12 cellular contexts compared by ENCODE assay signal in genomic region chr1:212833211-212834207, GRCh38. TPM values are rescaled to one million over a fixed set of nuclear protein-coding genes. Genes with fewer than 3 reads are reported as not detected.
DNase-seq lines count a peak whose midpoint lies in the region; ATAC-seq and TF ChIP-seq lines count a peak whose summit lies in the region.
"Not testable (repeated sequence)": the region's sequence is repeated elsewhere in the genome, so short reads cannot be mapped to it uniquely, and the experiment has no call there.
"Had no signal": no experiment of that assay in that cellular context is flagged by ENCODE, and none has a peak within 500 bp of the region (broad histone marks: within the 10 kb centered on the region; RNA-seq: fewer than 3 reads in every experiment).

No MANE protein-coding gene starts in this region.

- not testable (repeated sequence) for H3K4me3 Mint-ChIP-seq in activated CD4-positive, alpha-beta memory T cell treated with anti-CD3 and anti-CD28 coated beads for 36 hours; stimulated activated effector memory CD8-positive, alpha-beta T cell treated with anti-CD3 and anti-CD28 coated beads, Interleukin-12 subunit alpha, Interleukin-12 subunit beta, amount 100 ng/mL, for 72 hours

- H3K4me2 ChIP-seq in DND-41 (ENCODE audit: insufficient read depth, low read length), result not testable (repeated sequence)

- H4K20me1 ChIP-seq in DND-41 (ENCODE audit: insufficient read depth, low read length), result not testable (repeated sequence)

- POLR2A ChIA-PET in activated CD4-positive, alpha-beta memory T cell treated with anti-CD3 and anti-CD28 coated beads for 36 hours (lab: Charles Lee), result interaction anchor here (0.6 to 1.6 kb wide), 2 partner anchors 24 to 107 kb away, joined by 3 to 4 read pairs; partner anchors contain the start of gene FLVCR1

- H3K27me3 Mint-ChIP-seq in activated CD4-positive, alpha-beta memory T cell treated with anti-CD3 and anti-CD28 coated beads for 36 hours, result not testable (repeated sequence)

- not testable (repeated sequence) for H3K36me3 ChIP-seq in DND-41 (ENCODE audit: insufficient read depth, low read length)

- not testable (repeated sequence) for H2AFZ ChIP-seq in DND-41 (ENCODE audit: low read depth, low read length)

- CTCF ChIA-PET in activated CD4-positive, alpha-beta memory T cell treated with anti-CD3 and anti-CD28 coated beads for 36 hours (lab: Charles Lee), result interaction anchor here (0.6 kb wide), 1 partner anchor 163 kb away, joined by 3 read pairs; no protein-coding TSS in a partner anchor

- TF ChIP-seq CTCF in DND-41 (IDR thresholded peaks at IDR 0.05; ENCODE audit: borderline replicate concordance, extremely low read depth, low read length, poor library complexity, severe bottlenecking), result not testable (repeated sequence)

- H3K27ac ChIP-seq in DND-41 (ENCODE audit: low read length), result not testable (repeated sequence)

- H3K4me1 ChIP-seq in DND-41 (ENCODE audit: insufficient read depth, low read length), result not testable (repeated sequence)

- H3K9me3 ChIP-seq in DND-41 (ENCODE audit: insufficient read depth, low read length, severe bottlenecking), result not testable (repeated sequence)

- not testable (repeated sequence) for H3K4me3 ChIP-seq in DND-41 (ENCODE audit: low read depth in 1 of 2, low read length in 2 of 2)

- H3K79me2 ChIP-seq in DND-41 (ENCODE audit: insufficient read depth, low read length), result not testable (repeated sequence)

- H3K27me3 ChIP-seq in DND-41 (ENCODE audit: insufficient read depth, low read length, poor library complexity), result not testable (repeated sequence)

- H3K36me3 Mint-ChIP-seq in activated CD4-positive, alpha-beta memory T cell treated with anti-CD3 and anti-CD28 coated beads for 36 hours; stimulated activated effector memory CD8-positive, alpha-beta T cell treated with anti-CD3 and anti-CD28 coated beads, Interleukin-12 subunit alpha, Interleukin-12 subunit beta, amount 100 ng/mL, for 72 hours: not testable (repeated sequence)

- intact Hi-C loops in activated CD4-positive, alpha-beta memory T cell treated with anti-CD3 and anti-CD28 coated beads for 36 hours (cut with micrococcal nuclease); left colon (cut with DNase I, micrococcal nuclease): not testable (repeated sequence)

- H3K9me3 Mint-ChIP-seq in activated CD4-positive, alpha-beta memory T cell treated with anti-CD3 and anti-CD28 coated beads for 36 hours; stimulated activated effector memory CD8-positive, alpha-beta T cell treated with anti-CD3 and anti-CD28 coated beads, Interleukin-12 subunit alpha, Interleukin-12 subunit beta, amount 100 ng/mL, for 72 hours: not testable (repeated sequence)

- not testable (repeated sequence) for DNase-seq in DND-41; stimulated activated effector memory CD8-positive, alpha-beta T cell treated with anti-CD3 and anti-CD28 coated beads, Interleukin-12 subunit alpha, Interleukin-12 subunit beta, amount 100 ng/mL, for 72 hours (ENCODE audit: low spot score in 2 of 2)
- peak; percentile 50 for DNase-seq in activated CD4-positive, alpha-beta memory T cell treated with anti-CD3 and anti-CD28 coated beads for 36 hours
- peak; percentile 68 to 75 for DNase-seq in left colon

- H3K27ac Mint-ChIP-seq in activated CD4-positive, alpha-beta memory T cell treated with anti-CD3 and anti-CD28 coated beads for 36 hours; stimulated activated effector memory CD8-positive, alpha-beta T cell treated with anti-CD3 and anti-CD28 coated beads, Interleukin-12 subunit alpha, Interleukin-12 subunit beta, amount 100 ng/mL, for 72 hours: not testable (repeated sequence)

- ATAC-seq in DND-41 (ENCODE audit: insufficient read depth, low read depth) (0 out of 3 replicates have a peak, but pooled peaks have one; percentile 40), GM18907 (IDR thresholded peaks at IDR 0.05; ENCODE audit: unreplicated experiment) (peak; percentile 94), GM21423 (IDR thresholded peaks at IDR 0.05; ENCODE audit: unreplicated experiment) (peak; percentile 91), HG02870 (IDR thresholded peaks at IDR 0.05; ENCODE audit: unreplicated experiment) (peak; percentile 70), HG03432 (IDR thresholded peaks at IDR 0.05; ENCODE audit: unreplicated experiment) (peak; percentile 86), left colon (peak; percentile 88)
- peak; percentile 21 for ATAC-seq in stimulated activated effector memory CD8-positive, alpha-beta T cell treated with anti-CD3 and anti-CD28 coated beads, Interleukin-12 subunit alpha, Interleukin-12 subunit beta, amount 100 ng/mL, for 72 hours

- H3K4me1 Mint-ChIP-seq in activated CD4-positive, alpha-beta memory T cell treated with anti-CD3 and anti-CD28 coated beads for 36 hours (ENCODE audit: low read depth); stimulated activated effector memory CD8-positive, alpha-beta T cell treated with anti-CD3 and anti-CD28 coated beads, Interleukin-12 subunit alpha, Interleukin-12 subunit beta, amount 100 ng/mL, for 72 hours: not testable (repeated sequence)

- H3K9ac ChIP-seq in DND-41 (ENCODE audit: low read depth, low read length), result not testable (repeated sequence)

RNA-seq across cellular contexts. Expression of gene SPATA45, which starts 13.9 kb away (rescaled TPM):
- under 1 TPM in 1 of 2 experiments, not detected in 1; 0.51 TPM for total RNA-seq in activated CD4-positive, alpha-beta memory T cell treated with anti-CD3 and anti-CD28 coated beads for 36 hours
- total RNA-seq in left colon, result not detected
- total RNA-seq: activated T-helper 1 cell treated with anti-CD3 and anti-CD28 coated beads, Interleukin-12 subunit alpha, Interleukin-12 subunit beta, Interleukin-2, Interleukin-4 antibody, amounts not matched to agents 30 ng/mL and 10 ng/mL and 1 ng/mL, durations not matched to agents 14 hours and 24 hours and 36 hours; HT1080; naive thymus-derived CD4-positive, alpha-beta T cell; pulmonary artery endothelial cell had no signal

RNA-seq across cellular contexts. Expression of gene FLVCR1, which starts 24.6 kb away (rescaled TPM):
- total RNA-seq in activated CD4-positive, alpha-beta memory T cell treated with anti-CD3 and anti-CD28 coated beads for 36 hours, result 10 to 100 TPM; 12.4 to 12.6 TPM
- total RNA-seq in left colon, result 10 to 100 TPM; 10.9 to 14.2 TPM

RNA-seq across cellular contexts. Expression of gene TATDN3, which starts 41.8 kb away (rescaled TPM):
- 10 to 100 TPM; 19.2 to 20.7 TPM for total RNA-seq in activated CD4-positive, alpha-beta memory T cell treated with anti-CD3 and anti-CD28 coated beads for 36 hours
- total RNA-seq in left colon, result 10 to 100 TPM; 10.3 to 10.4 TPM

RNA-seq across cellular contexts. Expression of gene NSL1, which starts 41.9 kb away (rescaled TPM):
- total RNA-seq in activated CD4-positive, alpha-beta memory T cell treated with anti-CD3 and anti-CD28 coated beads for 36 hours, result 10 to 100 TPM; 39.8 to 41.8 TPM
- total RNA-seq in left colon, result 10 to 100 TPM; 17.9 to 21.9 TPM

Comparison
In these comparisons a context has a peak if more than half of its experiments do, and no peak if none do; other contexts are left out.
1. ATAC-seq: peak in every context shown above with its lines; median percentile 94 in GM18907; 91 in GM21423; 88 in left colon; 86 in HG03432; 70 in HG02870; 40 in DND-41; 21 in stimulated activated effector memory CD8-positive, alpha-beta T cell treated with anti-CD3 and anti-CD28 coated beads, Interleukin-12 subunit alpha, Interleukin-12 subunit beta, amount 100 ng/mL, for 72 hours.